In genomic region chr15:99590913-99591646, GRCh38 we compare ENCODE assay signal across 17 cellular contexts. TPM values are rescaled to one million over a fixed set of nuclear protein-coding genes. Genes with fewer than 3 reads are reported as not detected.
DNase-seq lines count a peak whose midpoint lies in the region; ATAC-seq and TF ChIP-seq lines count a peak whose summit lies in the region.
"Had no signal": no experiment of that assay in that cellular context is flagged by ENCODE, and none has a peak within 500 bp of the region (broad histone marks: within the 10 kb centered on the region; RNA-seq: fewer than 3 reads in every experiment).

No MANE protein-coding gene starts in this region.

- CTCF ChIA-PET in activated naive CD4-positive, alpha-beta T cell treated with anti-CD3 and anti-CD28 coated beads, Interleukin-2, amount 10 ng/mL, durations not matched to agents 7 days and 5 days (lab: Charles Lee), result interaction anchor here (1.0 kb wide), 1 partner anchor 337 kb away, joined by 3 read pairs; no protein-coding TSS in a partner anchor

- H3K36me3 ChIP-seq in upper lobe of right lung, result no peaks in the 10 kb centered on the region
- H3K36me3 ChIP-seq: gastroesophageal sphincter, upper lobe of left lung had no signal

- no peak overlapping the region for H3K4me3 Mint-ChIP-seq in activated naive CD4-positive, alpha-beta T cell treated with anti-CD3 and anti-CD28 coated beads, Interleukin-2, amount 50 U/mL, for 24 hours
- no peak overlapping the region for H3K4me3 Mint-ChIP-seq in activated naive CD4-positive, alpha-beta T cell treated with anti-CD3 and anti-CD28 coated beads, Interleukin-2, amount 10 ng/mL, durations not matched to agents 7 days and 5 days
- H3K4me3 Mint-ChIP-seq in stimulated activated effector memory CD8-positive, alpha-beta T cell treated with anti-CD3 and anti-CD28 coated beads, Interleukin-12 subunit alpha, Interleukin-12 subunit beta, amount 100 ng/mL, for 72 hours, result no peak overlapping the region
- H3K4me3 Mint-ChIP-seq: T-cell had no signal

- no peak for DNase-seq in activated naive CD4-positive, alpha-beta T cell treated with anti-CD3 and anti-CD28 coated beads, Interleukin-2, amount 10 ng/mL, durations not matched to agents 7 days and 5 days
- DNase-seq in stimulated activated effector memory CD8-positive, alpha-beta T cell treated with anti-CD3 and anti-CD28 coated beads, Interleukin-12 subunit alpha, Interleukin-12 subunit beta, amount 100 ng/mL, for 72 hours (ENCODE audit: low spot score in 2 of 2), result no peak
- DNase-seq in amygdala (lab: John Stamatoyannopoulos, UW), result no peak
- DNase-seq in upper lobe of right lung, result no peak
- DNase-seq: activated CD4-positive, alpha-beta T cell treated with anti-CD3 and anti-CD28 coated beads for 4 hours; activated effector memory CD4-positive, alpha-beta T cell treated with anti-CD3 and anti-CD28 coated beads, Interleukin-2, amount 50 U/mL, for 16 hours; HCEC 1CT; KG1; NCI-H1417; NCI-H524; T-cell; upper lobe of left lung had no signal

- ATAC-seq in GM21619 (IDR thresholded peaks at IDR 0.05; ENCODE audit: unreplicated experiment) (peak; percentile 77), HG03571 (IDR thresholded peaks at IDR 0.05; ENCODE audit: unreplicated experiment) (peak; percentile 79), HG02840 (IDR thresholded peaks at IDR 0.05; ENCODE audit: low FRiP score, unreplicated experiment) (no peak), upper lobe of right lung (no peak)
- peak; percentile 53 for ATAC-seq in stimulated activated effector memory CD8-positive, alpha-beta T cell treated with anti-CD3 and anti-CD28 coated beads, Interleukin-12 subunit alpha, Interleukin-12 subunit beta, amount 100 ng/mL, for 72 hours
- ATAC-seq: gastroesophageal sphincter, T-cell had no signal

- no peak overlapping the region for H3K27ac ChIP-seq in upper lobe of right lung
- H3K27ac ChIP-seq: gastroesophageal sphincter, upper lobe of left lung had no signal

- no peak for TF ChIP-seq CTCF in upper lobe of right lung (IDR thresholded peaks at IDR 0.05)

- peaks cover 7% of the 10 kb centered on the region for H3K9me3 ChIP-seq in upper lobe of right lung

- H3K4me3 ChIP-seq in upper lobe of right lung, result no peak overlapping the region
- H3K4me3 ChIP-seq: gastroesophageal sphincter, upper lobe of left lung had no signal

- H3K27me3 Mint-ChIP-seq in activated naive CD4-positive, alpha-beta T cell treated with anti-CD3 and anti-CD28 coated beads, Interleukin-2, amount 50 U/mL, for 24 hours, result no peaks in the 10 kb centered on the region
- H3K27me3 Mint-ChIP-seq in activated naive CD4-positive, alpha-beta T cell treated with anti-CD3 and anti-CD28 coated beads, Interleukin-2, amount 10 ng/mL, durations not matched to agents 7 days and 5 days, result no peaks in the 10 kb centered on the region
- H3K27me3 Mint-ChIP-seq: T-cell had no signal

- peaks cover 65% of the 10 kb centered on the region for H3K4me1 Mint-ChIP-seq in activated naive CD4-positive, alpha-beta T cell treated with anti-CD3 and anti-CD28 coated beads, Interleukin-2, amount 50 U/mL, for 24 hours
- peaks cover 11% of the 10 kb centered on the region for H3K4me1 Mint-ChIP-seq in activated naive CD4-positive, alpha-beta T cell treated with anti-CD3 and anti-CD28 coated beads, Interleukin-2, amount 10 ng/mL, durations not matched to agents 7 days and 5 days
- H3K4me1 Mint-ChIP-seq in stimulated activated effector memory CD8-positive, alpha-beta T cell treated with anti-CD3 and anti-CD28 coated beads, Interleukin-12 subunit alpha, Interleukin-12 subunit beta, amount 100 ng/mL, for 72 hours, result peaks cover 44% of the 10 kb centered on the region

- peaks cover 19% of the 10 kb centered on the region for H3K4me1 ChIP-seq in upper lobe of right lung

- H3K9me3 Mint-ChIP-seq in activated naive CD4-positive, alpha-beta T cell treated with anti-CD3 and anti-CD28 coated beads, Interleukin-2, amount 50 U/mL, for 24 hours, result peaks cover 4% of the 10 kb centered on the region
- peaks cover 18% of the 10 kb centered on the region for H3K9me3 Mint-ChIP-seq in activated naive CD4-positive, alpha-beta T cell treated with anti-CD3 and anti-CD28 coated beads, Interleukin-2, amount 10 ng/mL, durations not matched to agents 7 days and 5 days
- H3K9me3 Mint-ChIP-seq in stimulated activated effector memory CD8-positive, alpha-beta T cell treated with anti-CD3 and anti-CD28 coated beads, Interleukin-12 subunit alpha, Interleukin-12 subunit beta, amount 100 ng/mL, for 72 hours, result peaks cover 5% of the 10 kb centered on the region

- no peaks in the 10 kb centered on the region for H3K27me3 ChIP-seq in upper lobe of right lung
- H3K27me3 ChIP-seq: gastroesophageal sphincter, upper lobe of left lung had no signal

- intact Hi-C loops in upper lobe of right lung (cut with DNase I), result no loop called here

- H3K36me3 Mint-ChIP-seq in activated naive CD4-positive, alpha-beta T cell treated with anti-CD3 and anti-CD28 coated beads, Interleukin-2, amount 50 U/mL, for 24 hours, result peaks cover 44% of the 10 kb centered on the region
- peaks cover 31% of the 10 kb centered on the region for H3K36me3 Mint-ChIP-seq in activated naive CD4-positive, alpha-beta T cell treated with anti-CD3 and anti-CD28 coated beads, Interleukin-2, amount 10 ng/mL, durations not matched to agents 7 days and 5 days
- no peaks in the 10 kb centered on the region for H3K36me3 Mint-ChIP-seq in stimulated activated effector memory CD8-positive, alpha-beta T cell treated with anti-CD3 and anti-CD28 coated beads, Interleukin-12 subunit alpha, Interleukin-12 subunit beta, amount 100 ng/mL, for 72 hours

- peak overlapping the region; percentile 20 for H3K27ac Mint-ChIP-seq in activated naive CD4-positive, alpha-beta T cell treated with anti-CD3 and anti-CD28 coated beads, Interleukin-2, amount 50 U/mL, for 24 hours
- H3K27ac Mint-ChIP-seq in activated naive CD4-positive, alpha-beta T cell treated with anti-CD3 and anti-CD28 coated beads, Interleukin-2, amount 10 ng/mL, durations not matched to agents 7 days and 5 days, result no peak overlapping the region
- no peak overlapping the region for H3K27ac Mint-ChIP-seq in stimulated activated effector memory CD8-positive, alpha-beta T cell treated with anti-CD3 and anti-CD28 coated beads, Interleukin-12 subunit alpha, Interleukin-12 subunit beta, amount 100 ng/mL, for 72 hours

RNA-seq across cellular contexts. Expression of gene MEF2A, which starts 25.3 kb away (rescaled TPM):
- 86.8 TPM for total RNA-seq in upper lobe of right lung

Comparison
In these comparisons a context has a peak if more than half of its experiments do, and no peak if none do; other contexts are left out.
1. ATAC-seq: peak in GM21619 (single experiment), HG03571 (single experiment) and stimulated activated effector memory CD8-positive, alpha-beta T cell treated with anti-CD3 and anti-CD28 coated beads, Interleukin-12 subunit alpha, Interleukin-12 subunit beta, amount 100 ng/mL, for 72 hours (single experiment); none in HG02840 (single experiment) and upper lobe of right lung (single experiment).